8 cellular contexts compared by ENCODE assay signal in the genomic region with DNA sequence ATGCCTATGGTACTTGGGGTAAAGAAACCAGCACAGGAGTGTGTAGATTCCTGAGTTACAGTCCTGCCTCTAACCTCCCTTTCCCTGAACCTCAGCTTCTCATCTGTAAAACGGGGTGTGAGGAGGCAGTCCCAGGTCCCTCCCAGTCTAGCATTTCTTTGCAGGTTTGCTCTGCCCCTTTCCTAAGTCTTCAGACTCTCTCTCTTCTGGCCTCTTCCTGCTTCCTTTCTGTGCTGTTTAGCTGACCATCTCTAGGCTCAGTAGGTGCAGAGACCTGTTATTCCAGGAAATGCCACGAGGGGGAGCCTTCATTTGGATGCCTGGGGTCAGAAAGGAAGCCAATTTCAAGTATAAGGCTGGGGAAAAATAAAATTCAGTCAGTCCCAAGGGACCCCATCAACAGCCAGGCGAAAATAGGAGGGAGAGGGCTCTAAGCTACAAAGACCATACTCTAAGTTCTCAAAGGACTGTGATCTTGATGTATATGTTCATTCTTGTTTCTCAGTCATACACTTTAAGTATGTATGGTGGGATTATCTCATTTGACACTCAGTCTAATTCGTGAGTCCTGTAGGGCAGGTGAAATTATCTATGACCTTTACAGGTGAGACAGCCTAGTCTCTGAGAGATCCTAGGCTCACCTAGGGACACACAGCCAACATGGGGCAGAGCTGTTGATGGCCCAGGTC.
DNase-seq lines count a peak whose midpoint lies in the region; ATAC-seq, FAIRE-seq and TF ChIP-seq lines count a peak whose summit lies in the region.

No MANE protein-coding gene starts in this region.

- H3K4me3 ChIP-seq in astrocyte (ENCODE audit: insufficient read depth, low read depth, low read length) (no peak overlapping the region), small intestine (ENCODE audit: low read depth in 1 of 2, low read length in 2 of 2) (no peak overlapping the region)

- H3K27me3 ChIP-seq in astrocyte (ENCODE audit: insufficient read depth, low read length) (peaks cover 36% of the 10 kb centered on the region), small intestine (ENCODE audit: control insufficient read depth in 2 of 2, insufficient read depth in 2 of 2, low read length in 2 of 2) (peaks cover 0 to 6% of the 10 kb centered on the region in 2 donors)

- H3K4me1 ChIP-seq in astrocyte (ENCODE audit: insufficient read depth, low read length) (peaks cover 17% of the 10 kb centered on the region), small intestine (ENCODE audit: control insufficient read depth in 2 of 2, insufficient read depth in 1 of 2, low read depth in 1 of 2, low read length in 1 of 2) (no peaks in the 10 kb centered on the region)

- 3 to 11% (median 9%) methylated on average over 4 of the region's 4 CpGs for WGBS in small intestine, 3 donors

- peaks cover 1% of the 10 kb centered on the region for H3K36me3 Mint-ChIP-seq in astrocyte (ENCODE audit: low read depth, unreplicated experiment)

- H3K9me3 Mint-ChIP-seq in astrocyte (ENCODE audit: unreplicated experiment), result no peaks in the 10 kb centered on the region

- H3K79me2 ChIP-seq in astrocyte (ENCODE audit: insufficient read depth, low read length), result no peaks in the 10 kb centered on the region

- no peaks in the 10 kb centered on the region for H4K20me1 ChIP-seq in astrocyte (ENCODE audit: insufficient read depth, low read length)

- H3K27ac Mint-ChIP-seq in astrocyte (ENCODE audit: unreplicated experiment), result no peak overlapping the region

- peaks cover 46% of the 10 kb centered on the region for H3K27me3 Mint-ChIP-seq in astrocyte (ENCODE audit: low read depth, unreplicated experiment)

- no peak overlapping the region for H2AFZ ChIP-seq in astrocyte (ENCODE audit: low read depth, low read length)

- H3K36me3 ChIP-seq in astrocyte (ENCODE audit: insufficient read depth, low read length) (no peaks in the 10 kb centered on the region), small intestine (ENCODE audit: control insufficient read depth in 2 of 2, insufficient read depth in 2 of 2, low read length in 2 of 2) (no peaks in the 10 kb centered on the region)

- TF ChIP-seq POLR2A in GM12892 (IDR thresholded peaks at IDR 0.05; ENCODE audit: low read depth, low read length), result no peak

- DNase-seq in A172 (ENCODE audit: low spot score) (peak; percentile 70), GM12892 (ENCODE audit: insufficient read length) (peak; percentile 47), NCI-H146 (lab: John Stamatoyannopoulos, UW) (peak; percentile 81), T-helper 9 cell (peak; percentile 80), astrocyte (ENCODE audit: low read depth) (peak; percentile 34), hepatic stellate cell (ENCODE audit: low spot score) (peak; percentile 88), small intestine (peak; percentile 83)

- FAIRE-seq in GM12892 (lab: Jason Lieb, UNC), result peak; percentile 78
- FAIRE-seq in astrocyte (lab: Jason Lieb, UNC), result peak; percentile 60
- no peak for FAIRE-seq in small intestine (lab: Jason Lieb, UNC)

- H3K9me3 ChIP-seq in astrocyte (ENCODE audit: insufficient read depth, low read depth, low read length) (peaks cover under 1% of the 10 kb centered on the region), small intestine (ENCODE audit: control insufficient read depth, low read depth) (no peaks in the 10 kb centered on the region)

- no peak for ATAC-seq in HG03571 (IDR thresholded peaks at IDR 0.05; ENCODE audit: unreplicated experiment)

- H3K27ac ChIP-seq in astrocyte (ENCODE audit: low read depth, low read length) (no peak overlapping the region), small intestine (ENCODE audit: low read depth in 1 of 2, low read length in 1 of 2) (no peak overlapping the region)

- H3K4me3 Mint-ChIP-seq in astrocyte (ENCODE audit: unreplicated experiment), result no peak overlapping the region

- peak; percentile 92 for TF ChIP-seq CTCF in astrocyte (IDR thresholded peaks at IDR 0.05; ENCODE audit: insufficient read depth, low read depth, low read length)

- no peak overlapping the region for H3K4me2 ChIP-seq in astrocyte (ENCODE audit: low read length)

- peaks cover 4% of the 10 kb centered on the region for H3K4me1 Mint-ChIP-seq in astrocyte (ENCODE audit: low read depth, unreplicated experiment)

- no peak overlapping the region for H3K9ac ChIP-seq in astrocyte (ENCODE audit: low read length)

Comparison
In these comparisons a context has a peak if more than half of its experiments do, and no peak if none do; other contexts are left out.
1. DNase-seq: peak in every context shown above with its lines; median percentile 88 in hepatic stellate cell; 83 in small intestine; 81 in NCI-H146; 80 in T-helper 9 cell; 70 in A172; 47 in GM12892; 34 in astrocyte.